In genomic region chr7:151379193-151379520, GRCh38 we compare ENCODE assay signal across 1 cellular context.
TF ChIP-seq lines count a peak whose summit lies in the region.

No MANE protein-coding gene starts in this region.

TF ChIP-seq in HepG2, 621 proteins besides CTCF, POLR2A, EP300 and RAD21 (continued from another document):
- TF ChIP-seq ZNF407 (CRISPR knock-in tag; IDR thresholded peaks at IDR 0.05; ENCODE audit: not compliant biosample characterization), result no peak
